Comparison of ENCODE assay signal across 8 cellular contexts in genomic region chr3:105791919-105792786, GRCh38.
DNase-seq lines count a peak whose midpoint lies in the region; ATAC-seq and TF ChIP-seq lines count a peak whose summit lies in the region.

No MANE protein-coding gene starts in this region.

- intact Hi-C loops in activated T-helper 1 cell treated with anti-CD3 and anti-CD28 coated beads, Interleukin-12 subunit alpha, Interleukin-12 subunit beta, Interleukin-2, Interleukin-4 antibody, amounts not matched to agents 30 ng/mL and 10 ng/mL and 1 ng/mL, durations not matched to agents 14 hours and 24 hours and 36 hours (cut with micrococcal nuclease), result loop anchor here (1.0 kb wide), 1 partner anchor 8 kb away; no protein-coding TSS in a partner anchor

- no peaks in the 10 kb centered on the region for H3K27me3 Mint-ChIP-seq in activated T-helper 1 cell treated with anti-CD3 and anti-CD28 coated beads, Interleukin-12 subunit alpha, Interleukin-12 subunit beta, Interleukin-2, Interleukin-4 antibody, amounts not matched to agents 30 ng/mL and 10 ng/mL and 1 ng/mL, durations not matched to agents 14 hours and 24 hours and 36 hours (ENCODE audit: insufficient read depth)

- no peaks in the 10 kb centered on the region for H3K27me3 ChIP-seq in right atrium auricular region

- TF ChIP-seq CTCF in right atrium auricular region (IDR thresholded peaks at IDR 0.05), result no peak

- peak overlapping the region; percentile 79 to 85 for H3K27ac ChIP-seq in right atrium auricular region

- H3K4me3 ChIP-seq in right atrium auricular region, result no peak overlapping the region

- H3K4me1 Mint-ChIP-seq in activated T-helper 1 cell treated with anti-CD3 and anti-CD28 coated beads, Interleukin-12 subunit alpha, Interleukin-12 subunit beta, Interleukin-2, Interleukin-4 antibody, amounts not matched to agents 30 ng/mL and 10 ng/mL and 1 ng/mL, durations not matched to agents 14 hours and 24 hours and 36 hours (ENCODE audit: low read depth), result peaks cover 64% of the 10 kb centered on the region

- no peaks in the 10 kb centered on the region for H3K36me3 ChIP-seq in right atrium auricular region

- DNase-seq in H4 (ENCODE audit: low spot score) (peak; percentile 37), right atrium auricular region (ENCODE audit: low spot score) (peak; percentile 97), smooth muscle cell of the brain vasculature (ENCODE audit: low read depth, low spot score) (peak; percentile 66), 8988T (no peak)
- no peak for DNase-seq in activated T-helper 1 cell treated with anti-CD3 and anti-CD28 coated beads, Interleukin-12 subunit alpha, Interleukin-12 subunit beta, Interleukin-2, Interleukin-4 antibody, amounts not matched to agents 30 ng/mL and 10 ng/mL and 1 ng/mL, durations not matched to agents 14 hours and 24 hours and 36 hours (ENCODE audit: low spot score)
- no peak for DNase-seq in activated CD4-positive, alpha-beta T cell treated with anti-CD3 and anti-CD28 coated beads for 48 hours

- H3K4me3 Mint-ChIP-seq in activated T-helper 1 cell treated with anti-CD3 and anti-CD28 coated beads, Interleukin-12 subunit alpha, Interleukin-12 subunit beta, Interleukin-2, Interleukin-4 antibody, amounts not matched to agents 30 ng/mL and 10 ng/mL and 1 ng/mL, durations not matched to agents 14 hours and 24 hours and 36 hours, result no peak overlapping the region

- H3K9me3 Mint-ChIP-seq in activated T-helper 1 cell treated with anti-CD3 and anti-CD28 coated beads, Interleukin-12 subunit alpha, Interleukin-12 subunit beta, Interleukin-2, Interleukin-4 antibody, amounts not matched to agents 30 ng/mL and 10 ng/mL and 1 ng/mL, durations not matched to agents 14 hours and 24 hours and 36 hours, result no peaks in the 10 kb centered on the region

- H3K4me1 ChIP-seq in right atrium auricular region, result peaks cover 0 to 55% of the 10 kb centered on the region in 2 donors

- H3K27ac Mint-ChIP-seq in activated T-helper 1 cell treated with anti-CD3 and anti-CD28 coated beads, Interleukin-12 subunit alpha, Interleukin-12 subunit beta, Interleukin-2, Interleukin-4 antibody, amounts not matched to agents 30 ng/mL and 10 ng/mL and 1 ng/mL, durations not matched to agents 14 hours and 24 hours and 36 hours, result peak overlapping the region; percentile 55

- H3K9me3 ChIP-seq in right atrium auricular region, result no peaks in the 10 kb centered on the region

- ATAC-seq in HG02885 (IDR thresholded peaks at IDR 0.05; ENCODE audit: poor library complexity, unreplicated experiment) (no peak), GM21381 (IDR thresholded peaks at IDR 0.05; ENCODE audit: unreplicated experiment) (no peak)

- H3K36me3 Mint-ChIP-seq in activated T-helper 1 cell treated with anti-CD3 and anti-CD28 coated beads, Interleukin-12 subunit alpha, Interleukin-12 subunit beta, Interleukin-2, Interleukin-4 antibody, amounts not matched to agents 30 ng/mL and 10 ng/mL and 1 ng/mL, durations not matched to agents 14 hours and 24 hours and 36 hours (ENCODE audit: low read depth), result peaks cover 49% of the 10 kb centered on the region

Comparison
In these comparisons a context has a peak if more than half of its experiments do, and no peak if none do; other contexts are left out.
1. DNase-seq: peak in H4 (single experiment), right atrium auricular region (single experiment) and smooth muscle cell of the brain vasculature (single experiment); none in activated T-helper 1 cell treated with anti-CD3 and anti-CD28 coated beads, Interleukin-12 subunit alpha, Interleukin-12 subunit beta, Interleukin-2, Interleukin-4 antibody, amounts not matched to agents 30 ng/mL and 10 ng/mL and 1 ng/mL, durations not matched to agents 14 hours and 24 hours and 36 hours (single experiment), 8988T (single experiment) and activated CD4-positive, alpha-beta T cell treated with anti-CD3 and anti-CD28 coated beads for 48 hours (single experiment).